ENCODE assay signal across 14 cellular contexts in genomic region chr1:4659247-4659646, GRCh38. TPM values are rescaled to one million over a fixed set of nuclear protein-coding genes. Genes with fewer than 3 reads are reported as not detected.
"Had no signal": no experiment of that assay in that cellular context is flagged by ENCODE, and none has a peak within 500 bp of the region (broad histone marks: within the 10 kb centered on the region; RNA-seq: fewer than 3 reads in every experiment).

No MANE protein-coding gene starts in this region.

- ATAC-seq: heart right ventricle, left ventricle myocardium superior had no signal

- DNase-seq: activated effector memory CD4-positive, alpha-beta T cell treated with Interleukin-2 at 50 U/mL for 16 hours; activated T-cell treated with anti-CD3 and anti-CD28 coated beads, Interleukin-2, amount 50 U/mL, for 24 hours; amniotic stem cell; heart right ventricle; kidney; left ventricle myocardium superior; mesenchymal stem cell; nephron progenitor cell; stimulated activated CD4-positive, alpha-beta T cell treated with anti-CD3 and anti-CD28 coated beads, Interleukin-12 subunit alpha, Interleukin-12 subunit beta, amount 100 ng/mL, for 4 hours; stimulated activated naive CD4-positive, alpha-beta T cell; upper lobe of left lung had no signal

- H3K27ac ChIP-seq: breast epithelium, heart right ventricle, upper lobe of left lung had no signal

- H3K4me3 ChIP-seq: breast epithelium, heart right ventricle had no signal

RNA-seq across cellular contexts. Expression of gene AJAP1, which starts 4.8 kb away (rescaled TPM):
- total RNA-seq: chondrocyte, endothelial cell of umbilical vein had no signal
